8 cellular contexts compared by ENCODE assay signal in the genomic region with DNA sequence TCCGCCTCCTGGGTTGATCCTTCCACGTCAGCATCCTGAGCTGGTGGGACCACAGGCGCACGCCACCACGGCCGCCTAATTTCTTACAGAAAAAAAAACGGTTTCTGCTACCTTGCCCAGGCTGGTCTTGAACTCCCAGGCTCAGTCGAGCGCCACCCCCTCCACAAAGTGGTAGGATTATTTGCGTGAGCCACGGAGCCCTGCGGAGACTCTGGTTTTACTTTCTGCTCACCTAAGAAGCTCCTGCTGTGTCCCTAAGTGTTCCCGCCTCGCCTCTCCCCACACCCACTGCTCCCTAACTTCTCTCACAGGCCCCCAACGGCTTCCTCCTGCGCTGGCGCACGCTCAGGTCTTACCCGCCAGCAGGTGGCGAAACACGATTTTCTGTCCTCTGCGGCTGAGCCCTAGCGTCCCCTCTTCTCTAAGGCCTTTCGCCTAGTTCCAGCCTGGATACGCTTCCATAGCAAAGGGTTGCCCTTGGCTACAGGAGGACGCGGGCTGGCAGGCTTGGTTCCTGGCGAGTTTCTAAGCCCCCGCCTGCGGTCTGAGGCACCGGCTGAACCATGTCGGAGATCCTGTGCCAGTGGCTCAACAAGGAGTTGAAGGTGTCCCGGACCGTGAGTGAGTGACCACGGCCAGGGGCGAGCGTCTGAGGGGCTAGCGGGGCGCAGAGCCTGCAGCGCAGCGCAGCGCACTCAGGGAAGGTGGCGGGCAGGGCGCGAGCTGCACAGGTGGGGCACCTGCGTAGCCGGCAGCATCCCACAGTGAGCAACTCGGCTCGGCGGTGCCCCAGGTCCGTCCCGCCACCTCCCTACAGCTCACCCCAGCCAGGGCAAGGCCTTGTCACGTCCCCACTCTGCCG. TPM values are rescaled to one million over a fixed set of nuclear protein-coding genes. Genes with fewer than 3 reads are reported as not detected.
A peak's percentile ranks its signal among the peaks of the same experiment; 100 is the strongest.
DNase-seq lines count a peak whose midpoint lies in the region; ATAC-seq and TF ChIP-seq lines count a peak whose summit lies in the region.

A gene with protein sequence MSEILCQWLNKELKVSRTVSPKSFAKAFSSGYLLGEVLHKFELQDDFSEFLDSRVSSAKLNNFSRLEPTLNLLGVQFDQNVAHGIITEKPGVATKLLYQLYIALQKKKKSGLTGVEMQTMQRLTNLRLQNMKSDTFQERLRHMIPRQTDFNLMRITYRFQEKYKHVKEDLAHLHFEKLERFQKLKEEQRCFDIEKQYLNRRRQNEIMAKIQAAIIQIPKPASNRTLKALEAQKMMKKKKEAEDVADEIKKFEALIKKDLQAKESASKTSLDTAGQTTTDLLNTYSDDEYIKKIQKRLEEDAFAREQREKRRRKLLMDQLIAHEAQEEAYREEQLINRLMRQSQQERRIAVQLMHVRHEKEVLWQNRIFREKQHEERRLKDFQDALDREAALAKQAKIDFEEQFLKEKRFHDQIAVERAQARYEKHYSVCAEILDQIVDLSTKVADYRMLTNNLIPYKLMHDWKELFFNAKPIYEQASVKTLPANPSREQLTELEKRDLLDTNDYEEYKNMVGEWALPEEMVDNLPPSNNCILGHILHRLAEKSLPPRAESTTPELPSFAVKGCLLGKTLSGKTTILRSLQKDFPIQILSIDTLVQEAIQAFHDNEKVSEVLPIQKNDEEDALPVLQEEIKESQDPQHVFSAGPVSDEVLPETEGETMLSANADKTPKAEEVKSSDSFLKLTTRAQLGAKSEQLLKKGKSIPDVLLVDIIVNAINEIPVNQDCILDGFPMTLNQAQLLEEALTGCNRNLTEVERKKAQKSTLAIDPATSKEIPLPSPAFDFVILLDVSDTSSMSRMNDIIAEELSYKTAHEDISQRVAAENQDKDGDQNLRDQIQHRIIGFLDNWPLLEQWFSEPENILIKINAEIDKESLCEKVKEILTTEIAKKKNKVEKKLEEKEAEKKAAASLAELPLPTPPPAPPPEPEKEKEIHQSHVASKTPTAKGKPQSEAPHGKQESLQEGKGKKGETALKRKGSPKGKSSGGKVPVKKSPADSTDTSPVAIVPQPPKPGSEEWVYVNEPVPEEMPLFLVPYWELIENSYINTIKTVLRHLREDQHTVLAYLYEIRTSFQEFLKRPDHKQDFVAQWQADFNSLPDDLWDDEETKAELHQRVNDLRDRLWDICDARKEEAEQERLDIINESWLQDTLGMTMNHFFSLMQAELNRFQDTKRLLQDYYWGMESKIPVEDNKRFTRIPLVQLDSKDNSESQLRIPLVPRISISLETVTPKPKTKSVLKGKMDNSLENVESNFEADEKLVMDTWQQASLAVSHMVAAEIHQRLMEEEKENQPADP (N-terminal part only) (plus strand): TSS at position 429 of the 862 bp plus-strand sequence. CDS start 135 bp downstream, at position 564.

- H3K36me3 Mint-ChIP-seq in activated CD8-positive, alpha-beta T cell treated with anti-CD3 and anti-CD28 coated beads for 36 hours (ENCODE audit: low read depth), result peaks cover 3% of the 10 kb centered on the region

- H3K9me3 ChIP-seq in lower lobe of right lung, result peaks cover 6% of the 10 kb centered on the region

- peak within 1 kb of the TSS; percentile 82 for H3K4me3 ChIP-seq in lower lobe of right lung

- H3K27me3 Mint-ChIP-seq in activated CD8-positive, alpha-beta T cell treated with anti-CD3 and anti-CD28 coated beads for 36 hours, result no peaks in the 10 kb centered on the region

- H3K27me3 ChIP-seq in lower lobe of right lung (ENCODE audit: low read depth), result no peaks in the 10 kb centered on the region

- peak within 1 kb of the TSS; percentile 97 for H3K27ac Mint-ChIP-seq in activated CD8-positive, alpha-beta T cell treated with anti-CD3 and anti-CD28 coated beads for 36 hours

- H3K4me1 ChIP-seq in lower lobe of right lung, result peaks cover 11% of the 10 kb centered on the region

- TF ChIP-seq CTCF in GM13977 (IDR thresholded peaks at IDR 0.05; ENCODE audit: extremely low read depth, insufficient read depth, missing control alignments), result peak; percentile 72
- TF ChIP-seq CTCF in activated CD8-positive, alpha-beta T cell treated with anti-CD3 and anti-CD28 coated beads for 36 hours (IDR thresholded peaks at IDR 0.05), result peak; percentile 84
- TF ChIP-seq CTCF in lower lobe of right lung (IDR thresholded peaks at IDR 0.05), result peak; percentile 83

- H3K4me1 Mint-ChIP-seq in activated CD8-positive, alpha-beta T cell treated with anti-CD3 and anti-CD28 coated beads for 36 hours (ENCODE audit: low read depth), result peaks cover 25% of the 10 kb centered on the region

- peaks cover 8% of the 10 kb centered on the region for H3K9me3 Mint-ChIP-seq in activated CD8-positive, alpha-beta T cell treated with anti-CD3 and anti-CD28 coated beads for 36 hours

- H3K36me3 ChIP-seq in lower lobe of right lung, result no peaks in the 10 kb centered on the region

- intact Hi-C loops in activated CD8-positive, alpha-beta T cell treated with anti-CD3 and anti-CD28 coated beads for 36 hours (cut with micrococcal nuclease), result loop anchor here (1.0 to 5.0 kb wide), 2 partner anchors 240 to 308 kb away; a partner anchor contains a TSS
- intact Hi-C loops in lower lobe of right lung (cut with DNase I), result no loop called here

- POLR2A ChIA-PET in activated CD8-positive, alpha-beta T cell treated with anti-CD3 and anti-CD28 coated beads for 36 hours (lab: Charles Lee), result interaction anchor here (1.2 to 1.4 kb wide), 4 partner anchors 8 to 241 kb away, joined by 3 to 5 read pairs (median 3); no protein-coding TSS in a partner anchor

- ATAC-seq in HG03039 (IDR thresholded peaks at IDR 0.05; ENCODE audit: unreplicated experiment) (peak; percentile 64), lower lobe of right lung (peak; percentile 99), HG03469 (IDR thresholded peaks at IDR 0.05; ENCODE audit: unreplicated experiment) (no peak)
- peak; percentile 92 for ATAC-seq in activated CD8-positive, alpha-beta T cell treated with anti-CD3 and anti-CD28 coated beads for 36 hours

- H3K4me3 Mint-ChIP-seq in activated CD8-positive, alpha-beta T cell treated with anti-CD3 and anti-CD28 coated beads for 36 hours, result peak within 1 kb of the TSS; percentile 84

- DNase-seq in GM13977 (ENCODE audit: low spot score) (peak; percentile 75), NCI-H524 (lab: John Stamatoyannopoulos, UW) (peak; percentile 69 to 93), lower lobe of right lung (peak; percentile 88)
- peak; percentile 89 for DNase-seq in activated CD8-positive, alpha-beta T cell treated with anti-CD3 and anti-CD28 coated beads for 36 hours
- DNase-seq in effector CD8-positive, alpha-beta T cell (lab: John Stamatoyannopoulos, UW), result peak; percentile 58
- peak; percentile 63 to 79 for DNase-seq in stimulated activated CD4-positive, alpha-beta T cell treated with anti-CD3 and anti-CD28 coated beads, Interleukin-4, amount 100 ng/mL, for 48 hours (ENCODE audit: low read depth in 2 of 2)

- CTCF ChIA-PET in activated CD8-positive, alpha-beta T cell treated with anti-CD3 and anti-CD28 coated beads for 36 hours (lab: Charles Lee), result interaction anchor here (0.6 to 4.6 kb wide), 25 partner anchors 8 to 404 kb away, joined by 3 to 33 read pairs (median 4); a partner anchor contains a TSS

- in situ Hi-C loops in GM13977 (cut with MboI; ENCODE audit: low pct_unique_long_range_greater_than_20kb, low sequenced_read_pairs, unreplicated experiment), result no loop called here

- peak within 1 kb of the TSS; percentile 71 for H3K27ac ChIP-seq in lower lobe of right lung

RNA-seq across cellular contexts. Expression of the gene that starts here (rescaled TPM):
- total RNA-seq in activated CD8-positive, alpha-beta T cell treated with anti-CD3 and anti-CD28 coated beads for 36 hours, result 1 to 10 TPM; 8.4 to 9.9 TPM
- 17.6 TPM for total RNA-seq in lower lobe of right lung
